In genomic region chr5:91135475-91136248, GRCh38 we compare ENCODE assay signal across 2 cellular contexts.
TF ChIP-seq lines count a peak whose summit lies in the region.

No MANE protein-coding gene starts in this region.

TF ChIP-seq in IMR-90, 13 proteins besides CTCF, POLR2A, EP300 and RAD21:
- TF ChIP-seq USF2 (IDR thresholded peaks at IDR 0.05; ENCODE audit: low read depth, low read length) (no peak), MXI1 (IDR thresholded peaks at IDR 0.05; ENCODE audit: borderline replicate concordance, low read depth, low read length) (no peak), ELK1 (IDR thresholded peaks at IDR 0.05; ENCODE audit: borderline replicate concordance, low read depth, low read length) (no peak), MAZ (IDR thresholded peaks at IDR 0.05; ENCODE audit: borderline replicate concordance, low read depth, low read length) (no peak), BHLHE40 (IDR thresholded peaks at IDR 0.05; ENCODE audit: low read depth, low read length) (no peak), SMC3 (IDR thresholded peaks at IDR 0.05; ENCODE audit: low read depth, low read length) (no peak), RFX5 (IDR thresholded peaks at IDR 0.05; ENCODE audit: low read depth, low read length) (no peak), FOS (IDR thresholded peaks at IDR 0.05; ENCODE audit: low read depth, low read length) (no peak), CHD1 (IDR thresholded peaks at IDR 0.05; ENCODE audit: low read depth, low read length) (no peak)

TF ChIP-seq in K562, 482 proteins besides CTCF, POLR2A, EP300 and RAD21:
- TF ChIP-seq POLR3G (IDR thresholded peaks at IDR 0.05; ENCODE audit: extremely low read depth, insufficient read length, insufficient replicate concordance), result no peak
- TF ChIP-seq NFRKB (IDR thresholded peaks at IDR 0.05; ENCODE audit: low read depth), result no peak
- no peak for TF ChIP-seq RBM22 (IDR thresholded peaks at IDR 0.05; ENCODE audit: low read depth, low read length, poor library complexity, severe bottlenecking)
- TF ChIP-seq ZNF830 (CRISPR knock-in tag; IDR thresholded peaks at IDR 0.05), result no peak
- TF ChIP-seq ZNF384 (IDR thresholded peaks at IDR 0.05; ENCODE audit: low read depth, low read length), result no peak
- no peak for TF ChIP-seq FOXJ3 (CRISPR knock-in tag; IDR thresholded peaks at IDR 0.05)
- TF ChIP-seq NR4A1 (CRISPR knock-in tag; IDR thresholded peaks at IDR 0.05), result no peak
- TF ChIP-seq NR4A1 (tag; IDR thresholded peaks at IDR 0.05), result no peak
- TF ChIP-seq ZNF57 (CRISPR knock-in tag; IDR thresholded peaks at IDR 0.05), result no peak
- TF ChIP-seq NCOA2 (IDR thresholded peaks at IDR 0.05; ENCODE audit: partially characterized antibody in 2 of 2), result no peak
- TF ChIP-seq ELK3 (CRISPR knock-in tag; IDR thresholded peaks at IDR 0.05), result no peak
- TF ChIP-seq CREB1 (IDR thresholded peaks at IDR 0.05), result no peak
- TF ChIP-seq CREB1 (CRISPR knock-in tag; IDR thresholded peaks at IDR 0.05), result no peak
- TF ChIP-seq RREB1 (CRISPR knock-in tag; IDR thresholded peaks at IDR 0.05), result no peak
- no peak for TF ChIP-seq SAFB (IDR thresholded peaks at IDR 0.05; ENCODE audit: borderline replicate concordance, low read depth, low read length)
- TF ChIP-seq MAFK (IDR thresholded peaks at IDR 0.05; ENCODE audit: low read length), result no peak
- no peak for TF ChIP-seq E2F4 (CRISPR knock-in tag; IDR thresholded peaks at IDR 0.05; ENCODE audit: low read depth)
- TF ChIP-seq KAT2B (IDR thresholded peaks at IDR 0.05; ENCODE audit: low read depth, low read length), result no peak
